Comparison of ENCODE assay signal across 8 cellular contexts in the genomic region with DNA sequence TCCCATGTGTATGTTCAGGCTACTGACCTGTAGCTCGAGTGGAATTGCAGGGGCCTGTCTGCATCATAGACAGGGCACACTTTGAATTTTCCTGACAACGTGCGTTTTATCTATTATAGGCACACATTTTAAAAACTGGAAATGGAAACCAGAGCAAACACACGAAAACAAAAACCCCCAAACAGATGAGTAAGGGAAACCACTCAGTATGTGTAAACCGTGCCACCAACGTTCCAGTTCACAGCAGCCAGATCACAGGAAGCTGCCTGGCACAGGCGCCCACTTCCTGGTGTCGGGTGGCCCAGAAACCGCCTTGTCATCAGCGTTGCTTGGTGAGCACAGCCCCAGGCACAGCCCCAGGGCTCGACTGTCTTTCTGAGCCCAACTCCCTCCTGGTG. TPM values are rescaled to one million over a fixed set of nuclear protein-coding genes. Genes with fewer than 3 reads are reported as not detected.
DNase-seq lines count a peak whose midpoint lies in the region; ATAC-seq and TF ChIP-seq lines count a peak whose summit lies in the region.

No MANE protein-coding gene starts in this region.

- H3K4me3 ChIP-seq in AG10803 (ENCODE audit: low read length) (no peak overlapping the region), left ventricle myocardium inferior (no peak overlapping the region), brain microvascular endothelial cell (ENCODE audit: low read depth, low read length) (no peak overlapping the region)

- peaks cover 14% of the 10 kb centered on the region for H3K27me3 ChIP-seq in left ventricle myocardium inferior (ENCODE audit: low read depth)
- no peaks in the 10 kb centered on the region for H3K27me3 ChIP-seq in brain microvascular endothelial cell (replicated peaks)

- peak overlapping the region; percentile 33 for H3K27ac ChIP-seq in left ventricle myocardium inferior (replicated peaks)
- no peak overlapping the region for H3K27ac ChIP-seq in brain microvascular endothelial cell

- intact Hi-C loops in left ventricle myocardium inferior (cut with micrococcal nuclease), result no loop called here

- no peaks in the 10 kb centered on the region for H3K9me3 ChIP-seq in left ventricle myocardium inferior (replicated peaks)

- no peaks in the 10 kb centered on the region for H3K36me3 ChIP-seq in left ventricle myocardium inferior
- no peaks in the 10 kb centered on the region for H3K36me3 ChIP-seq in brain microvascular endothelial cell (replicated peaks)

- H3K4me1 ChIP-seq in left ventricle myocardium inferior, result no peaks in the 10 kb centered on the region

- DNase-seq in AG10803 (ENCODE audit: low read depth), result peak; percentile 63
- peak; percentile 59 for DNase-seq in RKO (ENCODE audit: low spot score)
- peak; percentile 72 to 82 for DNase-seq in activated T-helper 1 cell treated with anti-CD3 and anti-CD28 coated beads, Interleukin-2, amount 50 U/mL, for 16 hours (ENCODE audit: low read depth in 1 of 2, low spot score in 1 of 2)
- peak; percentile 55 for DNase-seq in left ventricle myocardium inferior
- peak; percentile 79 to 94 for DNase-seq in stimulated activated CD4-positive, alpha-beta T cell treated with anti-CD3 and anti-CD28 coated beads, Interleukin-4, amount 100 ng/mL, for 4 hours
- DNase-seq in brain microvascular endothelial cell, result no peak

- no peak for TF ChIP-seq CTCF in AG10803 (conservative IDR thresholded peaks at IDR 0.05; ENCODE audit: low read length)
- no peak for TF ChIP-seq CTCF in left ventricle myocardium inferior (IDR thresholded peaks at IDR 0.05; ENCODE audit: borderline replicate concordance)
- no peak for TF ChIP-seq CTCF in brain microvascular endothelial cell (IDR thresholded peaks at IDR 0.05; ENCODE audit: low read depth, low read length, missing control alignments)

- ATAC-seq in HG03139 (IDR thresholded peaks at IDR 0.05; ENCODE audit: unreplicated experiment), result peak; percentile 82

- in situ Hi-C loops in brain microvascular endothelial cell (cut with HindIII; ENCODE audit: low pct_ligation_motif_present, low sequenced_read_pairs), result no loop called here

- peak; percentile 41 for TF ChIP-seq POLR2A in GM19099 (IDR thresholded peaks at IDR 0.05; ENCODE audit: extremely low read depth, insufficient read length, low read depth)

RNA-seq across cellular contexts. Expression of gene DNAJB6, which starts 34.5 kb away (rescaled TPM):
- 211 TPM for total RNA-seq in left ventricle myocardium inferior
